31 cellular contexts compared by ENCODE assay signal in the genomic region with DNA sequence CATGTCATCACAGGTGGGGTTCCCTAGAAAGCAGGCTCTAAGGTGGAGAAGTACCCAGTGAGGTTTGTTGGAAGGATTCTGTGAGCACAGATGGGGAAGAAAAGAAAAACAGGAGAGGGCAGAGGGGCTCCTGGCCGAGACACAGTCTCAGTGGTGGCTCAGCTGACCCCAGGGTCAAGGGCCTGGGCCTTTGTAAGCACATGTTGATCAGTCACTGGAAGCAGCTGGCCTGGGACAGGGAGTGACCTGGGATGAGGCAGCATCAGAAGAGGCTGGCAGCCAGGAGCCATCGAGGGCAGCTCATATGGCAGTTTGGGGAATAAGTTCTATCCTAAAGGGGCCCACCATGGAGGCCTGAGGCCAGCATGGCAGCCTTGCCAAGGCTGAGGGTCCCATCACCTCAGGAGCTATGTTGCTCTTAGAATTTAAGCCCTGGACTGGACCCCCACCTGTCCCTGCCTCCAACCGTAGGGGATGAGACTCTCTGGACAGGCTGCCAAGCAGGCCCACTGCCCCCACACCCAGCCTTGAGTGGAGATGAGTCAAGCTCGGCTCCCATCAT. TPM values are rescaled to one million over a fixed set of nuclear protein-coding genes. Genes with fewer than 3 reads are reported as not detected.
"Had no signal": no experiment of that assay in that cellular context is flagged by ENCODE, and none has a peak within 500 bp of the region (broad histone marks: within the 10 kb centered on the region; RNA-seq: fewer than 3 reads in every experiment).

No MANE protein-coding gene starts in this region.

- H3K27me3 ChIP-seq: brain microvascular endothelial cell had no signal

- H3K4me1 ChIP-seq: esophagus squamous epithelium, heart left ventricle had no signal

- ATAC-seq: activated CD4-positive, alpha-beta T cell treated with anti-CD3 and anti-CD28 coated beads for 36 hours; activated CD8-positive, alpha-beta T cell treated with anti-CD3 and anti-CD28 coated beads, Interleukin-2, amount 10 ng/mL, durations not matched to agents 7 days and 5 days; activated T-cell treated with anti-CD3 and anti-CD28 coated beads, Interleukin-2, amount 50 U/mL, for 4 hours; activated T-helper 17 cell treated with anti-CD3 and anti-CD28 coated beads, Interleukin-2, amount 50 U/mL, for 72 hours; effector memory CD8-positive, alpha-beta T cell; heart left ventricle; T-helper 17 cell had no signal

- H3K9me3 ChIP-seq: esophagus squamous epithelium, heart left ventricle had no signal

- H3K4me3 ChIP-seq: esophagus squamous epithelium, heart left ventricle had no signal

- DNase-seq: activated CD4-positive, alpha-beta memory T cell treated with anti-CD3 and anti-CD28 coated beads for 36 hours; activated CD4-positive, alpha-beta T cell treated with anti-CD3 and anti-CD28 coated beads for 36 hours; activated CD4-positive, alpha-beta T cell treated with anti-CD3 and anti-CD28 coated beads, Interleukin-2, amount 10 ng/mL, durations not matched to agents 24 days and 14 days; activated CD4-positive, CD25-positive, alpha-beta regulatory T cell; activated CD4-positive, CD25-positive, alpha-beta regulatory T cell treated with anti-CD3 and anti-CD28 coated beads, Interleukin-2, amount 50 U/mL, for 72 hours; activated CD8-positive, alpha-beta T cell treated with anti-CD3 and anti-CD28 coated beads, Interleukin-2, amount 10 ng/mL, durations not matched to agents 7 days and 5 days; activated gamma-delta T cell; activated naive CD4-positive, alpha-beta T cell treated with anti-CD3 and anti-CD28 coated beads, Interleukin-2, amount 50 U/mL, for 16 hours; activated naive CD4-positive, alpha-beta T cell treated with Interleukin-2 at 50 U/mL for 16 hours; activated T-cell treated with anti-CD3 and anti-CD28 coated beads, Interleukin-2, amount 50 U/mL, for 4 hours; amniotic stem cell; anterior cingulate cortex; brain microvascular endothelial cell; cortex of kidney; dermis blood vessel endothelial cell; effector CD4-positive, alpha-beta T cell; effector memory CD8-positive, alpha-beta T cell; esophagus squamous epithelium; foreskin melanocyte; glutamatergic neuron; heart left ventricle; T-helper 1 cell; T-helper 17 cell; T1000 had no signal

- H3K36me3 ChIP-seq: brain microvascular endothelial cell, esophagus squamous epithelium, heart left ventricle had no signal

- H3K27ac ChIP-seq: brain microvascular endothelial cell, epithelial cell of prostate, esophagus squamous epithelium, heart left ventricle had no signal

RNA-seq across cellular contexts. Expression of a gene that starts 6.3 kb away (rescaled TPM):
- total RNA-seq: activated CD4-positive, alpha-beta memory T cell treated with anti-CD3 and anti-CD28 coated beads for 36 hours; activated CD8-positive, alpha-beta T cell treated with anti-CD3 and anti-CD28 coated beads, Interleukin-2, amount 10 ng/mL, durations not matched to agents 7 days and 5 days; activated T-cell treated with anti-CD3 and anti-CD28 coated beads, Interleukin-2, amount 50 U/mL, for 4 hours; bronchial epithelial cell; dermis blood vessel endothelial cell; endothelial cell of umbilical vein; esophagus squamous epithelium; fibroblast of villous mesenchyme; T-helper 17 cell had no signal

RNA-seq across cellular contexts. Expression of a gene that starts 31.3 kb away (rescaled TPM):
- total RNA-seq: activated CD4-positive, alpha-beta memory T cell treated with anti-CD3 and anti-CD28 coated beads for 36 hours; activated CD4-positive, alpha-beta T cell treated with anti-CD3 and anti-CD28 coated beads for 36 hours; activated CD4-positive, alpha-beta T cell treated with anti-CD3 and anti-CD28 coated beads, Interleukin-2, amount 10 ng/mL, durations not matched to agents 24 days and 14 days; activated CD8-positive, alpha-beta T cell treated with anti-CD3 and anti-CD28 coated beads, Interleukin-2, amount 10 ng/mL, durations not matched to agents 7 days and 5 days; activated T-cell treated with anti-CD3 and anti-CD28 coated beads, Interleukin-2, amount 50 U/mL, for 4 hours; activated T-helper 17 cell treated with anti-CD3 and anti-CD28 coated beads, Interleukin-2, amount 50 U/mL, for 72 hours; astrocyte; bronchial epithelial cell; dermis blood vessel endothelial cell; endothelial cell of umbilical vein; esophagus squamous epithelium; fibroblast of lung; fibroblast of villous mesenchyme; T-helper 17 cell had no signal
